Comparison of ENCODE assay signal across 20 cellular contexts in the genomic region with DNA sequence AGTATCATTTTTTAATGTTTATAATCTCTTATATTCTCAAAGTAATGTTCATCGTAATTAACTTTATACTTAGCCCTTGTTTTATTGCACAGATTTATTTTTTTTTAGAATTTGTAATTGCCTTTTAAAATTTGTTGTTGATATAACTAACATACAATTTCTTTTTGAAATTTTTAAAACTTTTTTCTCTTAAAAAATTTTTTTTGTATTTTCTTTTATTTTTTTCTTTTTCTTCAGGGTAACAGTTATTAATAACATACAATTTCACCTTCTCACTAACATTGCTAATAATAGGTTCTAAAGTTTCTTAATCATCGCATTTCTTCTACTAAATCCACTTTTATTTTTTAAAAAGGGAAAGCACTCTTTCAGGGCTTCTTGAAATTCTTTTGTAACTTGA. TPM values are rescaled to one million over a fixed set of nuclear protein-coding genes. Genes with fewer than 3 reads are reported as not detected.
DNase-seq lines count a peak whose midpoint lies in the region; ATAC-seq, FAIRE-seq and TF ChIP-seq lines count a peak whose summit lies in the region.
"Had no signal": no experiment of that assay in that cellular context is flagged by ENCODE, and none has a peak within 500 bp of the region (broad histone marks: within the 10 kb centered on the region; RNA-seq: fewer than 3 reads in every experiment).

No MANE protein-coding gene starts in this region.

- H3K4me2 ChIP-seq in GM23248 (ENCODE audit: unreplicated experiment) = no peak overlapping the region
- H3K4me2 ChIP-seq: KMS-11 had no signal

- ATAC-seq in WTC11 (no peak), foreskin keratinocyte (no peak), GM18520 (IDR thresholded peaks at IDR 0.05; ENCODE audit: unreplicated experiment) (no peak)
- ATAC-seq: HCT116 had no signal

- WGBS in GM23248 (ENCODE audit: low coverage in 1 of 2, low lambda C conversion rate in 2 of 2, missing lambda C conversion rate in 2 of 2), 2 experiments = 93 to 96% methylated on average over 2 of the region's 2 CpGs

- no peaks in the 10 kb centered on the region for H3K36me3 ChIP-seq in GM23248 (ENCODE audit: low read depth)
- no peaks in the 10 kb centered on the region for H3K36me3 ChIP-seq in kidney (ENCODE audit: control insufficient read depth in 1 of 2, insufficient read depth in 2 of 2, low read length in 2 of 2)
- H3K36me3 ChIP-seq in tibial artery = no peaks in the 10 kb centered on the region

- peaks cover 3% of the 10 kb centered on the region for H3K27me3 Mint-ChIP-seq in WTC11 (ENCODE audit: low read depth)

- H3K9ac ChIP-seq in GM23248 (no peak overlapping the region), kidney (ENCODE audit: low read length in 2 of 2) (no peak overlapping the region)
- H3K9ac ChIP-seq: KMS-11 had no signal

- H3K27ac ChIP-seq in GM23248 = no peak overlapping the region
- no peak overlapping the region for H3K27ac ChIP-seq in kidney (ENCODE audit: low read depth in 2 of 2, low read length in 2 of 2)
- no peak overlapping the region for H3K27ac ChIP-seq in foreskin keratinocyte
- no peak overlapping the region for H3K27ac ChIP-seq in tibial artery
- H3K27ac ChIP-seq: C4-2B, KMS-11 had no signal

- no peaks in the 10 kb centered on the region for H3K9me2 ChIP-seq in GM23248 (ENCODE audit: insufficient read depth)

- 0 out of 2 replicates have a peak overlapping the region, but pooled peaks have one; percentile 23 for H3K27ac Mint-ChIP-seq in WTC11
- H3K27ac Mint-ChIP-seq: CD4-positive, alpha-beta T cell had no signal

- in situ Hi-C loops in GM23248 (cut with MboI) = no loop called here

- H4K20me1 ChIP-seq in GM23248 (ENCODE audit: insufficient read depth) = no peaks in the 10 kb centered on the region

- H3K9me3 ChIP-seq in GM23248 (ENCODE audit: low read depth) (no peaks in the 10 kb centered on the region), kidney (ENCODE audit: control insufficient read depth in 1 of 2, low read length in 2 of 2) (no peaks in the 10 kb centered on the region), tibial artery (no peaks in the 10 kb centered on the region)

- H2AFZ ChIP-seq in GM23248 = 0 out of 2 replicates have a peak overlapping the region, but pooled peaks have one; percentile 83

- peaks cover 34% of the 10 kb centered on the region for H3K9me3 Mint-ChIP-seq in WTC11
- H3K9me3 Mint-ChIP-seq: CD4-positive, alpha-beta T cell; HFFc6 had no signal

- CTCF ChIA-PET in WTC11 (lab: Charles Lee) = no interaction called here

- H3K4me3 ChIP-seq in GM23248 (no peak overlapping the region), kidney (ENCODE audit: low read length in 2 of 2) (no peak overlapping the region), tibial artery (no peak overlapping the region)

- intact Hi-C loops in kidney (cut with DNase I) = no loop called here
- intact Hi-C loops in tibial artery (cut with DNase I; ENCODE audit: low total_unique reads) = no loop called here

- DNase-seq in GM23248 (no peak), WTC11 (ENCODE audit: low spot score) (no peak), kidney (no peak), foreskin keratinocyte (no peak), AG08395 (ENCODE audit: low spot score) (no peak), tibial artery (no peak)
- DNase-seq: ACHN; AML-193; CD4-positive, alpha-beta T cell; DMS153; DMS79; GF-D8; GOT3; H7; HFFc6 had no signal

- no peak overlapping the region for H3K4me3 Mint-ChIP-seq in WTC11
- H3K4me3 Mint-ChIP-seq: CD4-positive, alpha-beta T cell had no signal

- H3K79me2 ChIP-seq in GM23248 (ENCODE audit: insufficient read depth) = no peaks in the 10 kb centered on the region

- H3F3A ChIP-seq in GM23248 (ENCODE audit: insufficient read depth) = peaks cover 16% of the 10 kb centered on the region

- H3K36me3 Mint-ChIP-seq in WTC11 = peaks cover 21% of the 10 kb centered on the region

- peaks cover 15% of the 10 kb centered on the region for H3K4me1 ChIP-seq in GM23248 (ENCODE audit: insufficient read depth)
- H3K4me1 ChIP-seq in kidney (ENCODE audit: control insufficient read depth in 1 of 2, insufficient read depth in 1 of 2, low read depth in 1 of 2, low read length in 2 of 2) = no peaks in the 10 kb centered on the region
- peaks cover 15% of the 10 kb centered on the region for H3K4me1 ChIP-seq in foreskin keratinocyte
- H3K4me1 ChIP-seq in tibial artery = peaks cover 0 to 3% (median 0%) of the 10 kb centered on the region in 4 donors

- H3K27me3 ChIP-seq in GM23248 (replicated peaks; ENCODE audit: insufficient read depth) (no peaks in the 10 kb centered on the region), foreskin keratinocyte (no peaks in the 10 kb centered on the region), tibial artery (no peaks in the 10 kb centered on the region)

- no peak for TF ChIP-seq CTCF in WTC11 (IDR thresholded peaks at IDR 0.05)
- no peak for TF ChIP-seq CTCF in kidney (IDR thresholded peaks at IDR 0.05; ENCODE audit: borderline replicate concordance, extremely low read depth, insufficient read depth)
- TF ChIP-seq CTCF in foreskin keratinocyte (conservative IDR thresholded peaks at IDR 0.05) = no peak
- TF ChIP-seq CTCF in tibial artery (IDR thresholded peaks at IDR 0.05) = no peak

- H3K4me1 Mint-ChIP-seq in WTC11 = peaks cover 16% of the 10 kb centered on the region

- FAIRE-seq in kidney (lab: Jason Lieb, UNC) = peak; percentile 3
- FAIRE-seq: HTR-8/SVneo had no signal

- POLR2A ChIA-PET in WTC11 (lab: Charles Lee) = no interaction called here

TF ChIP-seq in WTC11, 78 proteins besides CTCF, POLR2A, EP300 and RAD21 (continues in another document):
- TF ChIP-seq, protein P1, sequence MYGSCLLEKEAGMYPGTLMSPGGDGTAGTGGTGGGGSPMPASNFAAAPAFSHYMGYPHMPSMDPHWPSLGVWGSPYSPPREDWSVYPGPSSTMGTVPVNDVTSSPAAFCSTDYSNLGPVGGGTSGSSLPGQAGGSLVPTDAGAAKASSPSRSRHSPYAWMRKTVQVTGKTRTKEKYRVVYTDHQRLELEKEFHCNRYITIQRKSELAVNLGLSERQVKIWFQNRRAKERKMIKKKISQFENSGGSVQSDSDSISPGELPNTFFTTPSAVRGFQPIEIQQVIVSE (CRISPR knock-in tag; IDR thresholded peaks at IDR 0.05; ENCODE audit: borderline replicate concordance) = no peak
- TF ChIP-seq FOXK1 (CRISPR knock-in tag; IDR thresholded peaks at IDR 0.05) (no peak), RELA (CRISPR knock-in tag; IDR thresholded peaks at IDR 0.05; ENCODE audit: borderline replicate concordance) (no peak), CBFB (CRISPR knock-in tag; IDR thresholded peaks at IDR 0.05; ENCODE audit: low read depth) (no peak), TP53 (CRISPR knock-in tag; IDR thresholded peaks at IDR 0.05) (no peak)
- TF ChIP-seq, protein P2, sequence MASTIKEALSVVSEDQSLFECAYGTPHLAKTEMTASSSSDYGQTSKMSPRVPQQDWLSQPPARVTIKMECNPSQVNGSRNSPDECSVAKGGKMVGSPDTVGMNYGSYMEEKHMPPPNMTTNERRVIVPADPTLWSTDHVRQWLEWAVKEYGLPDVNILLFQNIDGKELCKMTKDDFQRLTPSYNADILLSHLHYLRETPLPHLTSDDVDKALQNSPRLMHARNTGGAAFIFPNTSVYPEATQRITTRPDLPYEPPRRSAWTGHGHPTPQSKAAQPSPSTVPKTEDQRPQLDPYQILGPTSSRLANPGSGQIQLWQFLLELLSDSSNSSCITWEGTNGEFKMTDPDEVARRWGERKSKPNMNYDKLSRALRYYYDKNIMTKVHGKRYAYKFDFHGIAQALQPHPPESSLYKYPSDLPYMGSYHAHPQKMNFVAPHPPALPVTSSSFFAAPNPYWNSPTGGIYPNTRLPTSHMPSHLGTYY (CRISPR knock-in tag; IDR thresholded peaks at IDR 0.05) = no peak
- TF ChIP-seq, protein P3, sequence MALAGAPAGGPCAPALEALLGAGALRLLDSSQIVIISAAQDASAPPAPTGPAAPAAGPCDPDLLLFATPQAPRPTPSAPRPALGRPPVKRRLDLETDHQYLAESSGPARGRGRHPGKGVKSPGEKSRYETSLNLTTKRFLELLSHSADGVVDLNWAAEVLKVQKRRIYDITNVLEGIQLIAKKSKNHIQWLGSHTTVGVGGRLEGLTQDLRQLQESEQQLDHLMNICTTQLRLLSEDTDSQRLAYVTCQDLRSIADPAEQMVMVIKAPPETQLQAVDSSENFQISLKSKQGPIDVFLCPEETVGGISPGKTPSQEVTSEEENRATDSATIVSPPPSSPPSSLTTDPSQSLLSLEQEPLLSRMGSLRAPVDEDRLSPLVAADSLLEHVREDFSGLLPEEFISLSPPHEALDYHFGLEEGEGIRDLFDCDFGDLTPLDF (CRISPR knock-in tag; IDR thresholded peaks at IDR 0.05) = no peak
- TF ChIP-seq, protein P4, sequence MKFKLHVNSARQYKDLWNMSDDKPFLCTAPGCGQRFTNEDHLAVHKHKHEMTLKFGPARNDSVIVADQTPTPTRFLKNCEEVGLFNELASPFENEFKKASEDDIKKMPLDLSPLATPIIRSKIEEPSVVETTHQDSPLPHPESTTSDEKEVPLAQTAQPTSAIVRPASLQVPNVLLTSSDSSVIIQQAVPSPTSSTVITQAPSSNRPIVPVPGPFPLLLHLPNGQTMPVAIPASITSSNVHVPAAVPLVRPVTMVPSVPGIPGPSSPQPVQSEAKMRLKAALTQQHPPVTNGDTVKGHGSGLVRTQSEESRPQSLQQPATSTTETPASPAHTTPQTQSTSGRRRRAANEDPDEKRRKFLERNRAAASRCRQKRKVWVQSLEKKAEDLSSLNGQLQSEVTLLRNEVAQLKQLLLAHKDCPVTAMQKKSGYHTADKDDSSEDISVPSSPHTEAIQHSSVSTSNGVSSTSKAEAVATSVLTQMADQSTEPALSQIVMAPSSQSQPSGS (CRISPR knock-in tag; IDR thresholded peaks at IDR 0.05; ENCODE audit: borderline replicate concordance, low read depth) = no peak

RNA-seq across cellular contexts. Expression of a gene that starts 11.3 kb away (rescaled TPM):
- 7.3 and 11.3 TPM in 2 replicates for total RNA-seq in GM23248 (2014; rRNA removed; shearing (Covaris generic))
- polyA plus RNA-seq in GM23248 (2016; fragmentation: Nextera tagmentation; extraction: Ambion mirVana) (21.2 and 24.1 TPM in 2 replicates), kidney (ENCODE audit: insufficient read depth, low read depth, low replicate concordance) (7.5 TPM), foreskin keratinocyte (7.8 and 8.2 TPM in 2 replicates)
- total RNA-seq in WTC11 (2021) (8.9 to 11.4 TPM (median 9.4 TPM) in 3 replicates), kidney (15.3 TPM), foreskin keratinocyte (8.1 and 9.2 TPM in 2 replicates)

RNA-seq across cellular contexts. Expression of a gene that starts 28.3 kb away (rescaled TPM):
- total RNA-seq in GM23248 (2014; rRNA removed; shearing (Covaris generic)) = 19.6 and 22.0 TPM in 2 replicates
- polyA plus RNA-seq in GM23248 (2016; fragmentation: Nextera tagmentation; extraction: Ambion mirVana) (17.8 and 18.8 TPM in 2 replicates), kidney (ENCODE audit: insufficient read depth, low read depth, low replicate concordance) (24.5 TPM), foreskin keratinocyte (31.8 and 35.3 TPM in 2 replicates)
- total RNA-seq in WTC11 (2021) (40.4 to 46.5 TPM (median 43.6 TPM) in 3 replicates), kidney (29.0 TPM), foreskin keratinocyte (31.3 and 32.5 TPM in 2 replicates)
